ENCODE assay signal across 8 cellular contexts in the genomic region with DNA sequence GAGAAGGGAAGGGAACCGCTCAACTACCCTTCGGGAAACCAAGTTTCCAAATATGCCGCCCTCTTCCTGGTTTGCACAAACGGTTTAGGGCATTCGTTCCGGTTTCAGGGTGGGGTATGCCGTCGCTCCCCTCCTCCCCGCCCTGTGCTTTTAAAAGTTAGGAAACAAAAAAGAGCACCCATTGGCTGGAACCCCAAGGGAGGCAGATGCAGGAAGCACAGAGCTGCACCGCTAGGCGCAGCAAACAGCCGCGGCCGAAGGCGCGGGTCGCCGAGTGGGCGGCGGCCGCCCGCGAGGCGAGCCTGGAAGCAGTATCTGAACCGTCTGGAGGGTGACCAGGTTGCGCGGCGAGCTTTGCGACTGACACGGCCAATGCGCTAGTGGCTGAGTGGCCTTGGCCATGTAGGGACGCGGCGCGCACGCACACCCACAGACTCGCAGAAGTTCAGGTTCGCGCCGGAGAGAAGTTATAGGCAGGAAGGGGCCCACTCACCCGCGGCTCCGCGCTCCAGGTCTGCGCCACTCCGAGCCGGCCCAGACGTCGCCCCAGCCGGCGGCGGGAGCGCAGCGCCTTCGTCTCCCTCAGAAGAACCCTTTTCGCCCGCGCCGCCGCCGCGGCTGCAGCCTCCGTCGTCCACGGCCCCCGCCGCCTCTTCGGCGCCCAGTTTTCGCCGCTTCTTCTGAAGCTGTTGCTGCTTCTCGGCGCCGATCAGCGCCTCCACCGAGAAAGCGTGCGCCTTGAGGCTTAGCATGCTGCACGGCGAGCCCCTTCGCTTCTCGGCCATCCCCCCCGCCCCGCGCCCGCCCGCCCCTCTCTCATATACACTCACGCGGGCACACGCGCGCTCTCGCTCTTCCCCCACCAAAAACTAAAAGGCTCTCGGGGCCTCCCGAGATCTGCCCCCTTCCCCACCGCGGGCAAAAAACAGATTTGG. TPM values are rescaled to one million over a fixed set of nuclear protein-coding genes. Genes with fewer than 3 reads are reported as not detected.
A peak's percentile ranks its signal among the peaks of the same experiment; 100 is the strongest.
DNase-seq lines count a peak whose midpoint lies in the region; ATAC-seq, FAIRE-seq and TF ChIP-seq lines count a peak whose summit lies in the region.

No MANE protein-coding gene starts in this region.

- intact Hi-C loops in HepG2 (cut with micrococcal nuclease; ENCODE audit: unreplicated experiment), result no loop called here

- BruUV-seq in HepG2 (replicated peaks; lab: Mats Ljungman, UMichigan), result no TSS peak

- H3K9me3 ChIP-seq in HepG2 (ENCODE audit: low read length) (no peaks in the 10 kb centered on the region), upper lobe of left lung (peaks cover 0 to 6% (median 3%) of the 10 kb centered on the region in 4 donors)

- POLR2A ChIA-PET in HepG2 (lab: Yijun Ruan, JAX), result no interaction called here

- no peak overlapping the region for H3K9ac ChIP-seq in HepG2 (ENCODE audit: insufficient read depth, low read depth, low read length)

- no peaks in the 10 kb centered on the region for H4K20me1 ChIP-seq in HepG2 (ENCODE audit: insufficient read depth, low read length)

- no peak for FAIRE-seq in bronchial epithelial cell (lab: Jason Lieb, UNC)
- FAIRE-seq in HepG2 (lab: Jason Lieb, UNC), result no peak

- H3K4me2 ChIP-seq in HepG2 (ENCODE audit: low read depth, low read length), result peak overlapping the region; percentile 42; the same call in 1 of the 2 replicates

- peak; percentile 75 for DNase-seq in AG09319 (ENCODE audit: extremely low read depth, low read depth)
- DNase-seq in LHCN-M2 (ENCODE audit: low read depth), result peak; percentile 88
- peak; percentile 42 for DNase-seq in bronchial epithelial cell (ENCODE audit: low read depth)
- no peak for DNase-seq in HepG2 (ENCODE audit: low spot score)
- DNase-seq in upper lobe of left lung, result peak in 1 of 2 donors; percentile 84
- DNase-seq in cerebellum (ENCODE audit: low spot score), result no peak

- TF ChIP-seq POLR2A in HepG2 (IDR thresholded peaks at IDR 0.05; ENCODE audit: insufficient read depth in 1 of 2, low read depth in 2 of 2, low read length in 2 of 2), result no peak
- no peak for TF ChIP-seq POLR2A in upper lobe of left lung (IDR thresholded peaks at IDR 0.05)

- CTCF ChIA-PET in HepG2 (lab: Yijun Ruan, JAX; ENCODE audit: low intra/inter-chr PET ratio, low total read pairs), result no interaction called here

- in situ Hi-C loops in HepG2 (cut with HindIII; ENCODE audit: extremely low pct_ligation_motif_present, low pct_unique_long_range_greater_than_20kb), result no loop called here

- WGBS in HepG2 (ENCODE audit: low lambda C conversion rate), result 33% methylated on average over 48 of the region's 97 CpGs
- WGBS in upper lobe of left lung, 2 donors, result 1 to 4% methylated on average over 37 to 71 of the region's 97 CpGs

- H3K27me3 ChIP-seq in bronchial epithelial cell (ENCODE audit: control insufficient read depth, insufficient read depth, low read length), result peaks cover 54% of the 10 kb centered on the region
- peaks cover 13 to 54% of the 10 kb centered on the region in 2 experiments for H3K27me3 ChIP-seq in HepG2 (ENCODE audit: control insufficient read depth in 1 of 2, insufficient read depth in 2 of 2, low read length in 2 of 2)
- H3K27me3 ChIP-seq in upper lobe of left lung, result peaks cover 0 to 69% (median 29%) of the 10 kb centered on the region in 4 donors

- no peak for TF ChIP-seq EP300 in HepG2 (IDR thresholded peaks at IDR 0.05; ENCODE audit: low read depth in 2 of 2, low read length in 2 of 2)
- no peak for TF ChIP-seq EP300 in HepG2 (CRISPR knock-in tag; IDR thresholded peaks at IDR 0.05; ENCODE audit: borderline replicate concordance)
- TF ChIP-seq EP300 in upper lobe of left lung (IDR thresholded peaks at IDR 0.05), result no peak

- no peak for TF ChIP-seq RAD21 in HepG2 (CRISPR knock-in tag; IDR thresholded peaks at IDR 0.05)

- peak; percentile 61 for ATAC-seq in HepG2
- peak in 1 of 2 donors; percentile 67 for ATAC-seq in upper lobe of left lung (ENCODE audit: low FRiP score in 2 of 2)
- ATAC-seq in GM21717 (IDR thresholded peaks at IDR 0.05; ENCODE audit: unreplicated experiment), result no peak
- ATAC-seq in GM19324 (IDR thresholded peaks at IDR 0.05; ENCODE audit: low FRiP score, unreplicated experiment), result no peak

- H2AFZ ChIP-seq in HepG2 (ENCODE audit: low read length), result no peak overlapping the region

- H3K27ac ChIP-seq in HepG2 (ENCODE audit: extremely low read length, insufficient read depth, low read length), result no peak overlapping the region
- peak overlapping the region in 1 of 4 donors; percentile 4 for H3K27ac ChIP-seq in upper lobe of left lung

- TF ChIP-seq CTCF in AG09319 (IDR thresholded peaks at IDR 0.05; ENCODE audit: low read depth, low read length), result no peak
- TF ChIP-seq CTCF in bronchial epithelial cell (IDR thresholded peaks at IDR 0.05; ENCODE audit: insufficient read depth, low read length, severe bottlenecking), result no peak
- no peak for TF ChIP-seq CTCF in HepG2 (CRISPR knock-in tag; IDR thresholded peaks at IDR 0.05)
- no peak for TF ChIP-seq CTCF in upper lobe of left lung (IDR thresholded peaks at IDR 0.05)

- H3K4me1 ChIP-seq in HepG2 (ENCODE audit: insufficient read depth, low read length) (no peaks in the 10 kb centered on the region), upper lobe of left lung (peaks cover 12 to 34% (median 17%) of the 10 kb centered on the region in 4 donors)

- no peaks in the 10 kb centered on the region for H3K79me2 ChIP-seq in HepG2 (ENCODE audit: insufficient read depth, low read length)

- H3K36me3 ChIP-seq in bronchial epithelial cell (ENCODE audit: control insufficient read depth, insufficient read depth, low read length) (no peaks in the 10 kb centered on the region), HepG2 (replicated peaks in 1 of 2; ENCODE audit: control insufficient read depth in 1 of 2, insufficient read depth in 2 of 2, low read length in 2 of 2) (no peaks in the 10 kb centered on the region), upper lobe of left lung (no peaks in the 10 kb centered on the region)

- H3K4me3 ChIP-seq in bronchial epithelial cell (ENCODE audit: low read depth, low read length) (peak overlapping the region; percentile 30), HepG2 (replicated peaks in 1 of 3; ENCODE audit: insufficient read depth in 1 of 3, low read depth in 2 of 3, low read length in 3 of 3) (peak overlapping the region in 1 of 3 experiments; percentile 43; a peak in 1 of 6 replicates), upper lobe of left lung (peak overlapping the region; percentile 2 to 37 (median 26))

TF ChIP-seq in HepG2, 621 proteins besides CTCF, POLR2A, EP300 and RAD21:
- no peak for TF ChIP-seq CEBPG (CRISPR knock-in tag; IDR thresholded peaks at IDR 0.05)
- TF ChIP-seq ZNF691 (CRISPR knock-in tag; IDR thresholded peaks at IDR 0.05; ENCODE audit: borderline replicate concordance, low read depth), result no peak
- TF ChIP-seq ZNF83 (CRISPR knock-in tag; IDR thresholded peaks at IDR 0.05; ENCODE audit: borderline replicate concordance), result no peak
- no peak for TF ChIP-seq AGO1 (IDR thresholded peaks at IDR 0.05; ENCODE audit: low read depth, low read length, poor library complexity, severe bottlenecking)
- TF ChIP-seq RBFOX2 (IDR thresholded peaks at IDR 0.05; ENCODE audit: low read depth, low read length), result no peak
- TF ChIP-seq DNMT3B (CRISPR knock-in tag; conservative IDR thresholded peaks at IDR 0.05), result no peak
- peak; percentile 54; the same call in 1 of the 2 replicates for TF ChIP-seq EZH2 (conservative IDR thresholded peaks at IDR 0.05; ENCODE audit: low read depth, low read length)
- 0 out of 2 replicates have a peak, but pooled peaks have one; percentile 28 for TF ChIP-seq RNF2 (conservative IDR thresholded peaks at IDR 0.05; ENCODE audit: low read depth)
TF ChIP-seq in HepG2: peak in this region for 2.

RNA-seq across cellular contexts. Expression of gene TBX18, which starts 0.7 kb away (rescaled TPM):
- total RNA-seq in LHCN-M2 (2014; rRNA removed) (23.5 and 26.1 TPM in 2 replicates), bronchial epithelial cell (0.26 and 1.3 TPM in 2 replicates), HepG2 (2016; rRNA removed; fragmentation: Illumina TruSeq; extraction: Trizol) (not detected in 2 replicates), upper lobe of left lung (under 1 TPM in 3 of 6 donors, not detected in 3; 0.20 to 0.49 (median 0.44) TPM), cerebellum (22.1 TPM)
- 5.3 TPM for polyA plus RNA-seq in LHCN-M2 (2012)
- not detected in 2 replicates for total RNA-seq in HepG2 (2016; cell fraction: cytosol; rRNA removed; fragmentation: Illumina TruSeq; extraction: Trizol; ENCODE audit: low read depth)
- not detected in 2 replicates for total RNA-seq in HepG2 (2016; cell fraction: insoluble cytoplasmic fraction; rRNA removed; fragmentation: Illumina TruSeq; extraction: Trizol)
- total RNA-seq in HepG2 (2016; cell fraction: membrane; rRNA removed; fragmentation: Illumina TruSeq; extraction: Trizol), result not detected in 2 replicates
- total RNA-seq in HepG2 (2016; cell fraction: nucleus; rRNA removed; fragmentation: Illumina TruSeq; extraction: Trizol), result not detected in 2 replicates
- not detected in 2 replicates for polyA plus RNA-seq in HepG2 (2011; rRNA removed)
- polyA plus RNA-seq in HepG2 (2011; cell fraction: cytosol; rRNA removed), result not detected in 2 replicates
- polyA plus RNA-seq in HepG2 (2011; cell fraction: nucleus; rRNA removed), result 0.02 TPM in 1 of 2 replicates, not detected in the other
- polyA plus RNA-seq in HepG2 (2012), result not detected in 2 replicates
- polyA plus RNA-seq in HepG2 (2016; cell fraction: cytosol; fragmentation: Illumina TruSeq; extraction: Trizol; ENCODE audit: low read depth), result not detected in 2 replicates
- polyA plus RNA-seq in HepG2 (2016; cell fraction: insoluble cytoplasmic fraction; fragmentation: Illumina TruSeq; extraction: Trizol; ENCODE audit: low read depth), result not detected in 2 replicates
- polyA plus RNA-seq in HepG2 (2016; cell fraction: membrane; fragmentation: Illumina TruSeq; extraction: Trizol; ENCODE audit: low read depth), result not detected in 2 replicates
- not detected in 2 replicates for polyA plus RNA-seq in HepG2 (2016; cell fraction: nucleus; fragmentation: Illumina TruSeq; extraction: Trizol; ENCODE audit: insufficient read depth, low read depth)
- polyA minus RNA-seq in HepG2 (2011; rRNA and poly(A)+ RNA removed; ENCODE audit: low replicate concordance), result 0.12 and 0.94 TPM in 2 replicates
- polyA minus RNA-seq in HepG2 (2011; cell fraction: cytosol; rRNA and poly(A)+ RNA removed), result not detected in 2 replicates
- not detected in 2 replicates for polyA minus RNA-seq in HepG2 (2011; cell fraction: nucleus; rRNA and poly(A)+ RNA removed)

Comparison
In these comparisons a context has a peak if more than half of its experiments do, and no peak if none do; other contexts are left out.
1. DNase-seq: peak in AG09319 (single experiment), LHCN-M2 (single experiment) and bronchial epithelial cell (single experiment); none in HepG2 (single experiment) and cerebellum (single experiment).